1 cellular context compared by ENCODE assay signal in the genomic region with DNA sequence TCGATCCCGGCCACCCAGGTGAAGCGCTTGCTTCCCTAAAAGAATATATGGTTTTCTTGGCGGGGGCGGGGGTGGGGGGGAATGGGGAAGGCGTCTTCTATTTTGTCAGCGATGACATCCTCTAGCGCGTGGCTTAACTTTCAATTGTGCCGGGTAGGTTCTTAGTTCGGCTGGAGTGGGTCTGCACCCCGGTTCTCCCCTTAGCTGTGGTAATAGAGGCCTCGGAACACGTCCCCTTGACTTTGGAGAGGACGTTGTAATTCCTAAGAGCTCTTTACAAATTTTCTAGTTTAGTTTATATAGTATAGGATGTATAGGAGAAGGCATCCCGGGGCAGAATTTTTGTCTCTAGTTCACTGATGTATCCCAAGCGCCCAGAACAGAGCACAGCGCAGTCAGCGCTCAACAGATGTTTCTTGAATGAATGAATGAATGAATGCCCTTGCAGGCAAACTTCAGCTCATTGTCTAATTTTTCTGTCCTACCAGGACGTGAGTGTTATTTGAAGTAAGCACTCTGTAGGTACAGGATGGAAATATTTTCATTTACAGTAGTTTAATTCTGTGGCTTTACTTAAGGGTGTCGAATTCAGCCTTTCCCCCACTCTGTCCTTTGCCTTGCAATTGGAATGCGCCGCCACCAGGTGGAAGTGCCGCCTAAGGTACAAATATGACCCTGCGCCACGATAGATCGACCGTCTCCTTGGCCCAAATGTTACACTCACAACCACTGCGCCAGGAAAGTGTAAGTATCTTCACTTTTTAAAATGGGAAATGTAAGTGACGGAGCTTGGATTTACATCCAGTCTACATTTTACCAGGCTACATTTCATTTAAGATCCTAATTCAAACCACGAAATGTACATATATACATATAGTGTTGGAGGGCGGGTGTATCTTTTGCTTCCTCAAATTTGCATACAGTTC.
TF ChIP-seq lines count a peak whose summit lies in the region.

No MANE protein-coding gene starts in this region.

TF ChIP-seq in H1, 55 proteins besides CTCF, POLR2A, EP300 and RAD21:
- TF ChIP-seq YY1 (IDR thresholded peaks at IDR 0.05; ENCODE audit: low read depth, low read length) (no peak), PHF8 (conservative IDR thresholded peaks at IDR 0.05; ENCODE audit: low read depth, low read length) (no peak), KDM4A (IDR thresholded peaks at IDR 0.05; ENCODE audit: low read depth, low read length, severe bottlenecking) (no peak), TCF12 (IDR thresholded peaks at IDR 0.05; ENCODE audit: low read depth, low read length) (no peak), JUND (IDR thresholded peaks at IDR 0.05; ENCODE audit: low read length) (no peak), SIN3A (conservative IDR thresholded peaks at IDR 0.05 in 1 of 2, IDR thresholded peaks at IDR 0.05 in 1 of 2; ENCODE audit: low read depth in 1 of 2, low read length in 2 of 2) (no peak), GTF2F1 (IDR thresholded peaks at IDR 0.05; ENCODE audit: borderline replicate concordance, low read depth, low read length) (no peak), CREB1 (IDR thresholded peaks at IDR 0.05) (no peak), RFX5 (IDR thresholded peaks at IDR 0.05; ENCODE audit: borderline replicate concordance, low read depth, low read length) (no peak), ATF3 (IDR thresholded peaks at IDR 0.05; ENCODE audit: insufficient read depth, low read depth, low read length) (no peak), CEBPB (IDR thresholded peaks at IDR 0.05; ENCODE audit: low read depth, low read length) (no peak), ZNF274 (IDR thresholded peaks at IDR 0.05; ENCODE audit: borderline replicate concordance, extremely low read depth, low read length) (no peak), POU5F1 (IDR thresholded peaks at IDR 0.05; ENCODE audit: low read depth, low read length) (no peak), RNF2 (IDR thresholded peaks at IDR 0.05; ENCODE audit: borderline replicate concordance, low read depth, low read length, missing control alignments, poor library complexity, severe bottlenecking) (no peak), NRF1 (IDR thresholded peaks at IDR 0.05; ENCODE audit: low read depth, low read length) (no peak), SUZ12 (IDR thresholded peaks at IDR 0.05; ENCODE audit: low read length) (no peak), CTBP2 (IDR thresholded peaks at IDR 0.05; ENCODE audit: borderline replicate concordance, insufficient read depth, insufficient read length, low read length) (no peak), SIRT6 (IDR thresholded peaks at IDR 0.05; ENCODE audit: low read length) (no peak), MAFK (IDR thresholded peaks at IDR 0.05; ENCODE audit: low read depth, low read length) (no peak)
- TF ChIP-seq, protein P1, sequence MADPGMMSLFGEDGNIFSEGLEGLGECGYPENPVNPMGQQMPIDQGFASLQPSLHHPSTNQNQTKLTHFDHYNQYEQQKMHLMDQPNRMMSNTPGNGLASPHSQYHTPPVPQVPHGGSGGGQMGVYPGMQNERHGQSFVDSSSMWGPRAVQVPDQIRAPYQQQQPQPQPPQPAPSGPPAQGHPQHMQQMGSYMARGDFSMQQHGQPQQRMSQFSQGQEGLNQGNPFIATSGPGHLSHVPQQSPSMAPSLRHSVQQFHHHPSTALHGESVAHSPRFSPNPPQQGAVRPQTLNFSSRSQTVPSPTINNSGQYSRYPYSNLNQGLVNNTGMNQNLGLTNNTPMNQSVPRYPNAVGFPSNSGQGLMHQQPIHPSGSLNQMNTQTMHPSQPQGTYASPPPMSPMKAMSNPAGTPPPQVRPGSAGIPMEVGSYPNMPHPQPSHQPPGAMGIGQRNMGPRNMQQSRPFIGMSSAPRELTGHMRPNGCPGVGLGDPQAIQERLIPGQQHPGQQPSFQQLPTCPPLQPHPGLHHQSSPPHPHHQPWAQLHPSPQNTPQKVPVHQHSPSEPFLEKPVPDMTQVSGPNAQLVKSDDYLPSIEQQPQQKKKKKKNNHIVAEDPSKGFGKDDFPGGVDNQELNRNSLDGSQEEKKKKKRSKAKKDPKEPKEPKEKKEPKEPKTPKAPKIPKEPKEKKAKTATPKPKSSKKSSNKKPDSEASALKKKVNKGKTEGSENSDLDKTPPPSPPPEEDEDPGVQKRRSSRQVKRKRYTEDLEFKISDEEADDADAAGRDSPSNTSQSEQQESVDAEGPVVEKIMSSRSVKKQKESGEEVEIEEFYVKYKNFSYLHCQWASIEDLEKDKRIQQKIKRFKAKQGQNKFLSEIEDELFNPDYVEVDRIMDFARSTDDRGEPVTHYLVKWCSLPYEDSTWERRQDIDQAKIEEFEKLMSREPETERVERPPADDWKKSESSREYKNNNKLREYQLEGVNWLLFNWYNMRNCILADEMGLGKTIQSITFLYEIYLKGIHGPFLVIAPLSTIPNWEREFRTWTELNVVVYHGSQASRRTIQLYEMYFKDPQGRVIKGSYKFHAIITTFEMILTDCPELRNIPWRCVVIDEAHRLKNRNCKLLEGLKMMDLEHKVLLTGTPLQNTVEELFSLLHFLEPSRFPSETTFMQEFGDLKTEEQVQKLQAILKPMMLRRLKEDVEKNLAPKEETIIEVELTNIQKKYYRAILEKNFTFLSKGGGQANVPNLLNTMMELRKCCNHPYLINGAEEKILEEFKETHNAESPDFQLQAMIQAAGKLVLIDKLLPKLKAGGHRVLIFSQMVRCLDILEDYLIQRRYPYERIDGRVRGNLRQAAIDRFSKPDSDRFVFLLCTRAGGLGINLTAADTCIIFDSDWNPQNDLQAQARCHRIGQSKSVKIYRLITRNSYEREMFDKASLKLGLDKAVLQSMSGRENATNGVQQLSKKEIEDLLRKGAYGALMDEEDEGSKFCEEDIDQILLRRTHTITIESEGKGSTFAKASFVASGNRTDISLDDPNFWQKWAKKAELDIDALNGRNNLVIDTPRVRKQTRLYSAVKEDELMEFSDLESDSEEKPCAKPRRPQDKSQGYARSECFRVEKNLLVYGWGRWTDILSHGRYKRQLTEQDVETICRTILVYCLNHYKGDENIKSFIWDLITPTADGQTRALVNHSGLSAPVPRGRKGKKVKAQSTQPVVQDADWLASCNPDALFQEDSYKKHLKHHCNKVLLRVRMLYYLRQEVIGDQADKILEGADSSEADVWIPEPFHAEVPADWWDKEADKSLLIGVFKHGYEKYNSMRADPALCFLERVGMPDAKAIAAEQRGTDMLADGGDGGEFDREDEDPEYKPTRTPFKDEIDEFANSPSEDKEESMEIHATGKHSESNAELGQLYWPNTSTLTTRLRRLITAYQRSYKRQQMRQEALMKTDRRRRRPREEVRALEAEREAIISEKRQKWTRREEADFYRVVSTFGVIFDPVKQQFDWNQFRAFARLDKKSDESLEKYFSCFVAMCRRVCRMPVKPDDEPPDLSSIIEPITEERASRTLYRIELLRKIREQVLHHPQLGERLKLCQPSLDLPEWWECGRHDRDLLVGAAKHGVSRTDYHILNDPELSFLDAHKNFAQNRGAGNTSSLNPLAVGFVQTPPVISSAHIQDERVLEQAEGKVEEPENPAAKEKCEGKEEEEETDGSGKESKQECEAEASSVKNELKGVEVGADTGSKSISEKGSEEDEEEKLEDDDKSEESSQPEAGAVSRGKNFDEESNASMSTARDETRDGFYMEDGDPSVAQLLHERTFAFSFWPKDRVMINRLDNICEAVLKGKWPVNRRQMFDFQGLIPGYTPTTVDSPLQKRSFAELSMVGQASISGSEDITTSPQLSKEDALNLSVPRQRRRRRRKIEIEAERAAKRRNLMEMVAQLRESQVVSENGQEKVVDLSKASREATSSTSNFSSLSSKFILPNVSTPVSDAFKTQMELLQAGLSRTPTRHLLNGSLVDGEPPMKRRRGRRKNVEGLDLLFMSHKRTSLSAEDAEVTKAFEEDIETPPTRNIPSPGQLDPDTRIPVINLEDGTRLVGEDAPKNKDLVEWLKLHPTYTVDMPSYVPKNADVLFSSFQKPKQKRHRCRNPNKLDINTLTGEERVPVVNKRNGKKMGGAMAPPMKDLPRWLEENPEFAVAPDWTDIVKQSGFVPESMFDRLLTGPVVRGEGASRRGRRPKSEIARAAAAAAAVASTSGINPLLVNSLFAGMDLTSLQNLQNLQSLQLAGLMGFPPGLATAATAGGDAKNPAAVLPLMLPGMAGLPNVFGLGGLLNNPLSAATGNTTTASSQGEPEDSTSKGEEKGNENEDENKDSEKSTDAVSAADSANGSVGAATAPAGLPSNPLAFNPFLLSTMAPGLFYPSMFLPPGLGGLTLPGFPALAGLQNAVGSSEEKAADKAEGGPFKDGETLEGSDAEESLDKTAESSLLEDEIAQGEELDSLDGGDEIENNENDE (IDR thresholded peaks at IDR 0.05; ENCODE audit: insufficient replicate concordance, low read length), result no peak
